ENCODE assay signal across 17 cellular contexts in the genomic region with DNA sequence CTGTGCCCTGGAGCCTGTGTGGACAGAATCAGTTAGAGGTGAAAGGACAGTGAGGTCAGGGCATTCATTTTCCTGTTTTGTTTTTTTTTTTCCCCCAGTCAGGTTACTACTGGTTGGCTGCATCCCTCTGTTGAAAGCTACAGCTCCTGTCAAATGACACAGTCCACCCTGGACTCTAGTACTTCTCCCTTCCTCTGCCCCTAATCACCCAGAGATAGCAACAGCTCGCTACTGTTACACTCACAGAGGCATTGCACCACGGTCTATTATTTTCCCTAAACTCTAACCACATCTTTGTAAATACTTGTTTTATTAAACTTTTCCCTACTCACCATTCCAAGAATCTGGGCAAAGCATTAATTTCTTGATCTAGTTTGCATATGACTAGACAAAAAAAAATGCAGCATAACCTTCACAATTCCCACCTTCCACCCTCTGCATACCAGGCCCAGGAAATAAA.
DNase-seq lines count a peak whose midpoint lies in the region; ATAC-seq and TF ChIP-seq lines count a peak whose summit lies in the region.
"Had no signal": no experiment of that assay in that cellular context is flagged by ENCODE, and none has a peak within 500 bp of the region (broad histone marks: within the 10 kb centered on the region; RNA-seq: fewer than 3 reads in every experiment).

No MANE protein-coding gene starts in this region.

- H3K4me3 ChIP-seq in choroid plexus epithelial cell (ENCODE audit: low read depth, low read length) (no peak overlapping the region), H7 (ENCODE audit: insufficient read depth, low read depth, low read length) (no peak overlapping the region)
- H3K4me3 ChIP-seq: body of pancreas, stomach had no signal

- no peak for TF ChIP-seq CTCF in choroid plexus epithelial cell (conservative IDR thresholded peaks at IDR 0.05; ENCODE audit: low read depth, low read length)

- ATAC-seq in Right ventricle myocardium inferior = peak; percentile 91
- ATAC-seq: body of pancreas had no signal

- H3K36me3 ChIP-seq in H7 (replicated peaks; ENCODE audit: control insufficient read depth, insufficient read depth, low read length) = no peaks in the 10 kb centered on the region
- H3K36me3 ChIP-seq: neutrophil, stomach had no signal

- no peaks in the 10 kb centered on the region for H3K27me3 ChIP-seq in H7 (ENCODE audit: control insufficient read depth, insufficient read depth, low read length)
- H3K27me3 ChIP-seq: body of pancreas, neutrophil, stomach had no signal

- intact Hi-C loops in Right ventricle myocardium inferior (cut with DNase I) = no loop called here
- intact Hi-C loops in cardiac septum (cut with DNase I) = no loop called here

- DNase-seq in Right ventricle myocardium inferior (ENCODE audit: missing footprints) (no peak), cardiac septum (ENCODE audit: low spot score) (no peak), choroid plexus epithelial cell (ENCODE audit: low read depth) (peak; percentile 15), iris pigment epithelial cell (ENCODE audit: low read depth) (peak; percentile 22), C1 segment of cervical spinal cord (lab: John Stamatoyannopoulos, UW) (no peak), H7 (no peak), NCI-H748 treated with DMSO at 0.1 percent for 48 hours (lab: John Stamatoyannopoulos, UW) (no peak), cerebellar nuclear complex (lab: John Stamatoyannopoulos, UW) (no peak)
- DNase-seq: activated effector memory CD4-positive, alpha-beta T cell treated with anti-CD3 and anti-CD28 coated beads, Interleukin-2, amount 50 U/mL, for 16 hours; body of pancreas; effector memory CD4-positive, alpha-beta T cell; head of caudate nucleus; MM.1S; NCI-H2171 treated with DMSO at 0.1 percent for 48 hours; small intestine; stomach had no signal

Comparison
In these comparisons a context has a peak if more than half of its experiments do, and no peak if none do; other contexts are left out.
1. DNase-seq: peak in choroid plexus epithelial cell (single experiment) and iris pigment epithelial cell (single experiment); none in Right ventricle myocardium inferior (single experiment), cardiac septum (single experiment), C1 segment of cervical spinal cord (0 of 14), H7 (single experiment), NCI-H748 treated with DMSO at 0.1 percent for 48 hours (single experiment) and cerebellar nuclear complex (0 of 2).